In the genomic region with DNA sequence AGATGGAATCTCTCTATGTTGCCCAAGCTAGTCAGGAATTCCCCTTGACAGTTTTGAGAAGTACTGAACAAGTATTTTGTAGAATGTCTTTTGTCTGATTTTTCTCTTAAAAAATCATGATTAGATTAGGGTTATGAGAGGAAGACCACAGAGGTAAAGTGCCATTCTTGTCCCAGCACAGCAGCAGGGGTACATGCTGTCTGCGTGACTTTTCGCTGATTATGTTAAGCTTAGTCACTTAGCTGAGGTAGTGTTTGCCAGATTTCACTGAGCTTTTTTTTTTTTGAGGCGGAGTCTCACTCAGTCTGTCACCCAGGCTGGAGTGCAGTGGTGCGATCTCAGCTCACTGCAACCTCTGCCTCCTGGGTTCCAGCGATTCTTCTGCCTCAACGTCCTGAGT, we compare ENCODE assay signal across 12 cellular contexts. TPM values are rescaled to one million over a fixed set of nuclear protein-coding genes. Genes with fewer than 3 reads are reported as not detected.
A peak's percentile ranks its signal among the peaks of the same experiment; 100 is the strongest.
DNase-seq lines count a peak whose midpoint lies in the region; ATAC-seq and TF ChIP-seq lines count a peak whose summit lies in the region.
"Had no signal": no experiment of that assay in that cellular context is flagged by ENCODE, and none has a peak within 500 bp of the region (broad histone marks: within the 10 kb centered on the region; RNA-seq: fewer than 3 reads in every experiment).

No MANE protein-coding gene starts in this region.

- H3K4me3 ChIP-seq in ACC112 (ENCODE audit: low read depth, low read length) (no peak overlapping the region), fibroblast of pulmonary artery (replicated peaks; ENCODE audit: low read depth, low read length) (no peak overlapping the region)
- H3K4me3 ChIP-seq: breast epithelium, PC-9 had no signal

- no peaks in the 10 kb centered on the region for H3K79me2 ChIP-seq in ACC112 (ENCODE audit: control insufficient read depth, insufficient read depth, low read length, unreplicated experiment)

- no peak overlapping the region for H2AFZ ChIP-seq in ACC112 (ENCODE audit: low read length, unreplicated experiment)
- H2AFZ ChIP-seq: PC-9 had no signal

- DNase-seq in ELR (ENCODE audit: low read depth) = peak; percentile 90
- no peak for DNase-seq in T-helper 17 cell
- peak; percentile 70 for DNase-seq in fibroblast of pulmonary artery (ENCODE audit: low read depth)
- DNase-seq in GOT3 (lab: John Stamatoyannopoulos, UW) = no peak
- DNase-seq: NCI-H1694 treated with DMSO at 0.1 percent for 48 hours had no signal

- H3K4me1 Mint-ChIP-seq in T-helper 17 cell = peaks cover 23% of the 10 kb centered on the region

- no peaks in the 10 kb centered on the region for H3K36me3 ChIP-seq in ACC112 (ENCODE audit: insufficient read depth, low read length)
- H3K36me3 ChIP-seq: breast epithelium had no signal

- no peak for TF ChIP-seq CTCF in fibroblast of pulmonary artery (IDR thresholded peaks at IDR 0.05; ENCODE audit: low read length, missing control alignments)

- no peak overlapping the region for H3K4me3 Mint-ChIP-seq in T-helper 17 cell

- H3K4me1 ChIP-seq in ACC112 (ENCODE audit: control insufficient read depth, insufficient read depth, low read length, unreplicated experiment) = peaks cover 45% of the 10 kb centered on the region
- H3K4me1 ChIP-seq: breast epithelium had no signal

- peaks cover 2% of the 10 kb centered on the region for H3K36me3 Mint-ChIP-seq in T-helper 17 cell (ENCODE audit: low read depth)

- H3K27me3 ChIP-seq in ACC112 (ENCODE audit: insufficient read depth, low read length) = no peaks in the 10 kb centered on the region
- H3K27me3 ChIP-seq: breast epithelium had no signal

- H3K27ac ChIP-seq in ACC112 (ENCODE audit: low read depth, low read length) = peak overlapping the region; percentile 93
- H3K27ac ChIP-seq: breast epithelium, HL-60, PC-9 had no signal

- no peaks in the 10 kb centered on the region for H3K27me3 Mint-ChIP-seq in T-helper 17 cell

- no peaks in the 10 kb centered on the region for H3K9me3 ChIP-seq in T-helper 17 cell (ENCODE audit: control insufficient read depth, low read length, poor library complexity, severe bottlenecking)
- H3K9me3 ChIP-seq: breast epithelium had no signal

- ATAC-seq in T-helper 17 cell (no peak), HG03108 (IDR thresholded peaks at IDR 0.05; ENCODE audit: unreplicated experiment) (no peak), GM18867 (IDR thresholded peaks at IDR 0.05; ENCODE audit: unreplicated experiment) (no peak), GM18519 (IDR thresholded peaks at IDR 0.05; ENCODE audit: low FRiP score, unreplicated experiment) (no peak)

- H3K27ac Mint-ChIP-seq in T-helper 17 cell = peak overlapping the region; percentile 85

RNA-seq across cellular contexts. Expression of a gene that starts 13.6 kb away (rescaled TPM):
- total RNA-seq in T-helper 17 cell = 10 to 100 TPM; 50.0 to 54.6 TPM

Comparison
In these comparisons a context has a peak if more than half of its experiments do, and no peak if none do; other contexts are left out.
1. DNase-seq: peak in ELR (single experiment) and fibroblast of pulmonary artery (single experiment); none in T-helper 17 cell (0 of 3) and GOT3 (single experiment).